Comparison of ENCODE assay signal across 8 cellular contexts in genomic region chr6:158644227-158645063, GRCh38. TPM values are rescaled to one million over a fixed set of nuclear protein-coding genes. Genes with fewer than 3 reads are reported as not detected.
DNase-seq lines count a peak whose midpoint lies in the region; ATAC-seq and TF ChIP-seq lines count a peak whose summit lies in the region.

DYNLT1 (minus strand) TSS chr6:158644743; CDS start chr6:158644708, 35 bp downstream.

- intact Hi-C loops in colonic mucosa (cut with DNase I) = no loop called here

- H3K27me3 ChIP-seq in colonic mucosa (no peaks in the 10 kb centered on the region), layer of hippocampus (ENCODE audit: control insufficient read depth, insufficient read depth, low read length) (no peaks in the 10 kb centered on the region)

- H3K4me3 ChIP-seq in colonic mucosa = peak within 1 kb of the TSS; percentile 88

- no peak for TF ChIP-seq CTCF in colonic mucosa (IDR thresholded peaks at IDR 0.05)

- peak; percentile 66 to 78 for DNase-seq in AML-193 (lab: John Stamatoyannopoulos, UW)
- DNase-seq in NCI-H510A (lab: John Stamatoyannopoulos, UW) = peak; percentile 75
- DNase-seq in activated CD4-positive, alpha-beta T cell treated with anti-CD3 and anti-CD28 coated beads for 48 hours = peak; percentile 94
- DNase-seq in colonic mucosa = peak; percentile 96
- DNase-seq in stimulated activated CD4-positive, alpha-beta T cell treated with anti-CD3 and anti-CD28 coated beads, Interleukin-1b, Interleukin-23, amount 100 ng/mL, for 4 hours (ENCODE audit: low read depth in 2 of 2) = peak; percentile 84 to 86

- H3K36me3 ChIP-seq in colonic mucosa = no peaks in the 10 kb centered on the region

- peaks cover 15% of the 10 kb centered on the region for H3K4me1 ChIP-seq in colonic mucosa

- peak; percentile 51 for ATAC-seq in GM19025 (IDR thresholded peaks at IDR 0.05; ENCODE audit: low read depth, unreplicated experiment)
- peak; percentile 63 for ATAC-seq in HG03280 (IDR thresholded peaks at IDR 0.05; ENCODE audit: unreplicated experiment)

- H3K9me3 ChIP-seq in colonic mucosa = no peaks in the 10 kb centered on the region

- H3K27ac ChIP-seq in colonic mucosa (peak within 1 kb of the TSS; percentile 98), layer of hippocampus (ENCODE audit: low read depth, low read length) (peak within 1 kb of the TSS; percentile 79)

- H3K9ac ChIP-seq in colonic mucosa (ENCODE audit: low read depth in 2 of 2, low read length in 2 of 2) = peak within 1 kb of the TSS; percentile 88 to 99

RNA-seq across cellular contexts. Expression of gene DYNLT1, which starts in this region (rescaled TPM):
- total RNA-seq in colonic mucosa = 100 to 1,000 TPM; 140 to 166 TPM

Comparison
In these comparisons a context has a peak if more than half of its experiments do, and no peak if none do; other contexts are left out.
1. Peak in every context shown above with its lines: DNase-seq, ATAC-seq, H3K4me3 ChIP-seq and H3K27ac ChIP-seq.